19 cellular contexts compared by ENCODE assay signal in the genomic region with DNA sequence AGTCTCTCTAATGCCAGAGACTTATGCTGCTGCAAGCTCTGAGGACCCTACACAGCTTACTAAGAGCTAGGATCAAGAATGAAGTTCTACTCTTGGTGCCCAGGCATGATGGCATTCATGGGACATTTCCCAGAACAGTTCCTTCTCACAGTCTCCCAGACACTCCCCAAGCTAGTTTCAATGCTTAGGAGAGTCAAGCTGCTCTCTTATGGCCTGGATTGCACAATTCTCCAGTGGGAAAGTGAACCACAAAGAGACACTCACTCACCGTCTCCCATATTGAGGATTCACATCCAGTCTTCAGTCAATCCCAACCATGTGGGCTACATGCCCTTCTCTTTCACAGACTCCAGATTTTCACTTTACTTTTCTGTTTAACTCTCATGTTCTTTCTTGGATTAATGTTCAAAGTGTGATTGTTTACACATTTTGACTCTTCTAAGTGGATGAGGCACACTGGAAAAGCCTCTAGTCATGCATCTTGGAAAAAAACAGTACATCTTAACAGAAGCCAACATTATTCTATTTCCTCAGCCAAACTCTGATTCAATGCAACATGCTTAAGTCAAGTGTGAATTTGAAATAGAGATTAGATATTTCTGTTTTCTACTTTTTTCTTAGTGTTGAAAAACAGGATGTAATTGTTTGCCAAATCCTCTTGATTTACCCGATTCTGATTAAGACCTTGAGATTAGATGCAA.
DNase-seq lines count a peak whose midpoint lies in the region; ATAC-seq and TF ChIP-seq lines count a peak whose summit lies in the region.
"Had no signal": no experiment of that assay in that cellular context is flagged by ENCODE, and none has a peak within 500 bp of the region (broad histone marks: within the 10 kb centered on the region; RNA-seq: fewer than 3 reads in every experiment).

No MANE protein-coding gene starts in this region.

- H3K4me3 ChIP-seq in left ventricle myocardium inferior, result no peak overlapping the region
- no peak overlapping the region for H3K4me3 ChIP-seq in fibroblast of mammary gland (ENCODE audit: control insufficient read depth, low read depth, low read length)

- H3K4me1 Mint-ChIP-seq in neural crest cell, result no peaks in the 10 kb centered on the region

- H3K36me3 ChIP-seq in left ventricle myocardium inferior, result no peaks in the 10 kb centered on the region

- H3K36me3 Mint-ChIP-seq in neural crest cell (ENCODE audit: low read depth), result no peaks in the 10 kb centered on the region

- intact Hi-C loops in left cardiac atrium (cut with DNase I), result no loop called here
- intact Hi-C loops in left ventricle myocardium inferior (cut with micrococcal nuclease), result no loop called here

- DNase-seq in left cardiac atrium (no peak), left ventricle myocardium inferior (no peak), fibroblast of mammary gland (ENCODE audit: low read depth) (peak; percentile 26), neural crest cell (ENCODE audit: low read depth, low spot score) (no peak), T-helper 2 cell (no peak), hippocampal formation (lab: John Stamatoyannopoulos, UW) (no peak)
- DNase-seq: DMS 273 treated with DMSO at 0.1 percent for 48 hours, HFFc6, NCI-H1092 treated with DMSO at 0.1 percent for 48 hours, NCI-H1694, NCI-H2107, NCI-H2227 treated with DMSO at 0.1 percent for 48 hours, NCI-H524, SHP77 had no signal

- no peak overlapping the region for H3K4me3 Mint-ChIP-seq in neural crest cell
- H3K4me3 Mint-ChIP-seq: HFFc6 had no signal

- no peaks in the 10 kb centered on the region for H3K27me3 Mint-ChIP-seq in neural crest cell (ENCODE audit: low read depth)

- H3K27me3 ChIP-seq in left ventricle myocardium inferior (ENCODE audit: low read depth), result no peaks in the 10 kb centered on the region

- TF ChIP-seq CTCF in left ventricle myocardium inferior (IDR thresholded peaks at IDR 0.05; ENCODE audit: borderline replicate concordance), result no peak
- TF ChIP-seq CTCF in fibroblast of mammary gland (conservative IDR thresholded peaks at IDR 0.05; ENCODE audit: control insufficient read depth, insufficient read depth, low read depth, low read length), result no peak
- no peak for TF ChIP-seq CTCF in neural crest cell (conservative IDR thresholded peaks at IDR 0.05)

- no peaks in the 10 kb centered on the region for H3K4me1 ChIP-seq in left ventricle myocardium inferior

- ATAC-seq in left cardiac atrium (peak; percentile 15 to 59), HG03432 (IDR thresholded peaks at IDR 0.05; ENCODE audit: unreplicated experiment) (no peak)
- ATAC-seq: HepG2, Panc1 had no signal

- H3K27ac ChIP-seq in left ventricle myocardium inferior (replicated peaks), result no peak overlapping the region
- H3K27ac ChIP-seq: C4-2B, KMS-11 had no signal

- peaks cover 6% of the 10 kb centered on the region for H3K9me3 Mint-ChIP-seq in neural crest cell
- H3K9me3 Mint-ChIP-seq: HFFc6 had no signal

- H3K27ac Mint-ChIP-seq in neural crest cell (ENCODE audit: unreplicated experiment), result peak overlapping the region; percentile 51
- H3K27ac Mint-ChIP-seq: HFFc6 had no signal

- peaks cover 10% of the 10 kb centered on the region for H3K9me3 ChIP-seq in left ventricle myocardium inferior (replicated peaks)
